In the genomic region with DNA sequence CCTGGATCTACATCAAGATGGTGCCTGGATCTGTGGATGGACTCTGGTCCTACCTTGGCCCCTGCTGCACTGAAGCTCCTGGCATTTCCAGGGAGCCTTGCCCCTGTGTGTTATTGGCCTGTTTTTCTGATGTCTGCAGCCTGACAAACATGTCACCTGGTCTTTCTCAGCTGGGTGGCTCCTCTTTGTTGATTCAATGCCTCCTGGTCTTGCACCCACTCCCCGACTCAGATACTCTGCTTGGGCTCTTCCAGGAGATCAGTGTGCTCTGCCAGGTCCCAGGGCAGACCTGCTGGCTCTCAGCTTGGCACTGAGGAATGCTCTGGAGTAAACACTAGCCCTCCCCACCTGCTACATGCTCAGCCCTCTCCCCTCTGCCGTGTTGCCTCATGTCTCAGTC, we compare ENCODE assay signal across 26 cellular contexts.
"Had no signal": no experiment of that assay in that cellular context is flagged by ENCODE, and none has a peak within 500 bp of the region (broad histone marks: within the 10 kb centered on the region; RNA-seq: fewer than 3 reads in every experiment).

No MANE protein-coding gene starts in this region.

- DNase-seq: hypothalamus; immature natural killer cell; kidney; left colon; left ventricle myocardium inferior; midbrain; mucosa of descending colon; naive thymus-derived CD4-positive, alpha-beta T cell; ovary; right lobe of liver; stimulated activated CD4-positive, alpha-beta T cell treated with anti-CD3 and anti-CD28 coated beads, Interleukin-1b, Interleukin-23, amount 100 ng/mL, for 48 hours; stimulated activated CD4-positive, alpha-beta T cell treated with anti-CD3 and anti-CD28 coated beads, Interleukin-2, amount 100 ng/mL, for 48 hours; stimulated activated CD4-positive, alpha-beta T cell treated with anti-CD3 and anti-CD28 coated beads, Interleukin-4, amount 100 ng/mL, for 4 hours; stimulated activated CD8-positive, alpha-beta memory T cell treated with anti-CD3 and anti-CD28 coated beads, Interleukin-4, amount 100 ng/mL, for 48 hours; stimulated activated naive CD4-positive, alpha-beta T cell treated with Interleukin-2 at 50 U/mL for 16 hours; stimulated activated naive CD8-positive, alpha-beta T cell treated with anti-CD3 and anti-CD28 coated beads, Interleukin-15, amount 100 ng/mL, for 72 hours; substantia nigra had no signal

- H3K27me3 Mint-ChIP-seq: naive thymus-derived CD4-positive, alpha-beta T cell; natural killer cell treated with Interleukin-12 subunit alpha and Interleukin-12 subunit beta and Interleukin-15 and Interleukin-18, amount 100 ng/mL, for 72 hours; stimulated activated memory B cell treated with anti-CD40 and anti-IgM and Interleukin-4, amounts not matched to agents 10 μg/mL and 1 μg/mL and 100 μg/mL, for 72 hours; stimulated activated naive CD8-positive, alpha-beta T cell treated with anti-CD3 and anti-CD28 coated beads, Interleukin-15, amount 100 ng/mL, for 72 hours had no signal

- H3K4me1 Mint-ChIP-seq: stimulated activated naive CD8-positive, alpha-beta T cell treated with anti-CD3 and anti-CD28 coated beads, Interleukin-15, amount 100 ng/mL, for 72 hours had no signal

- H3K27me3 ChIP-seq: ovary, right atrium auricular region, right lobe of liver, tibial nerve, vagina had no signal

- H3K36me3 ChIP-seq: ovary, right atrium auricular region, right lobe of liver, vagina had no signal

- H3K27ac ChIP-seq: left ventricle myocardium inferior, ovary, right atrium auricular region, right lobe of liver, tibial nerve, vagina had no signal

- ATAC-seq: left colon; mucosa of descending colon; naive thymus-derived CD4-positive, alpha-beta T cell; natural killer cell treated with Interleukin-12 subunit alpha and Interleukin-12 subunit beta and Interleukin-15 and Interleukin-18, amount 100 ng/mL, for 72 hours; right lobe of liver; stimulated activated memory B cell treated with anti-CD40 and anti-IgM and Interleukin-4, amounts not matched to agents 10 μg/mL and 1 μg/mL and 100 μg/mL, for 72 hours; stimulated activated naive CD8-positive, alpha-beta T cell treated with anti-CD3 and anti-CD28 coated beads, Interleukin-15, amount 100 ng/mL, for 72 hours had no signal

- H3K36me3 Mint-ChIP-seq: natural killer cell treated with Interleukin-12 subunit alpha and Interleukin-12 subunit beta and Interleukin-15 and Interleukin-18, amount 100 ng/mL, for 72 hours had no signal

- H3K4me3 Mint-ChIP-seq: immature natural killer cell; naive thymus-derived CD4-positive, alpha-beta T cell; natural killer cell treated with Interleukin-12 subunit alpha and Interleukin-12 subunit beta and Interleukin-15 and Interleukin-18, amount 100 ng/mL, for 72 hours; stimulated activated memory B cell treated with anti-CD40 and anti-IgM and Interleukin-4, amounts not matched to agents 10 μg/mL and 1 μg/mL and 100 μg/mL, for 72 hours; stimulated activated naive CD8-positive, alpha-beta T cell treated with anti-CD3 and anti-CD28 coated beads, Interleukin-15, amount 100 ng/mL, for 72 hours; type B pancreatic cell had no signal

- H3K4me1 ChIP-seq: left ventricle myocardium inferior, right atrium auricular region, right lobe of liver, tibial nerve, vagina had no signal

- H3K9me3 Mint-ChIP-seq: immature natural killer cell; natural killer cell treated with Interleukin-12 subunit alpha and Interleukin-12 subunit beta and Interleukin-15 and Interleukin-18, amount 100 ng/mL, for 72 hours; stimulated activated memory B cell treated with anti-CD40 and anti-IgM and Interleukin-4, amounts not matched to agents 10 μg/mL and 1 μg/mL and 100 μg/mL, for 72 hours; stimulated activated naive CD8-positive, alpha-beta T cell treated with anti-CD3 and anti-CD28 coated beads, Interleukin-15, amount 100 ng/mL, for 72 hours; type B pancreatic cell had no signal

- H3K27ac Mint-ChIP-seq: naive thymus-derived CD4-positive, alpha-beta T cell; natural killer cell treated with Interleukin-12 subunit alpha and Interleukin-12 subunit beta and Interleukin-15 and Interleukin-18, amount 100 ng/mL, for 72 hours; progenitor cell of endocrine pancreas; stimulated activated memory B cell treated with anti-CD40 and anti-IgM and Interleukin-4, amounts not matched to agents 10 μg/mL and 1 μg/mL and 100 μg/mL, for 72 hours; type B pancreatic cell had no signal

- H3K4me3 ChIP-seq: left ventricle myocardium inferior, lung, mucosa of descending colon, ovary, right atrium auricular region, right lobe of liver, smooth muscle cell, tibial nerve, vagina had no signal

- H3K9me3 ChIP-seq: left ventricle myocardium inferior, mucosa of descending colon, right atrium auricular region, right lobe of liver, tibial nerve, vagina had no signal
